ENCODE assay signal across 8 cellular contexts in the genomic region with DNA sequence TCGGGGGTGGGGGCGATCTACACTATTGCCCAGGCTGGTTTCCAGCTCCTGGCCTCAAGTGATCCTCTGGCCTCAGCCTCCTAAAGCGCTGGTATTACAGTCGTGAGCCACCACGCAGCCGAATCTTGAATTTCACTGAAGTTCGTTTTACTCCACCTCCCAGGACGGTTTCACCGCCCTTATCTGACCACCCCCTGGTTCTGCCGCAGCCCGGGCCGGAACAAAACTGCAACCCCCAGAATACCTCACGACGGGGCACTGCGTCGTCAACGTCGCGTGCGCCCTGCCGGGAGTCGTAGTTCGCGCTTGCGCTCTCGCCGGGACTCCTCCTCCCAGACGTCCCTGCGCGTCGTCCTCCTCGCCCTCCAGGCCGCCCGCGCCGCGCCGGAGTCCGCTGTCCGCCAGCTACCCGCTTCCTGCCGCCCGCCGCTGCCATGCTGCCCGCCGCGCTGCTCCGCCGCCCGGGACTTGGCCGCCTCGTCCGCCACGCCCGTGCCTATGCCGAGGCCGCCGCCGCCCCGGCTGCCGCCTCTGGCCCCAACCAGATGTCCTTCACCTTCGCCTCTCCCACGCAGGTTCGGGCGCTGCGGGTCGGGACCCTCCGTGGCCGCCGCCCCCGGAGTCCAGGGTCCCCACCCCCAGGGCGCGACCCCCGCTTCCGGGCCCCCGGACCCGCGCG. TPM values are rescaled to one million over a fixed set of nuclear protein-coding genes. Genes with fewer than 3 reads are reported as not detected.
DNase-seq lines count a peak whose midpoint lies in the region; ATAC-seq and TF ChIP-seq lines count a peak whose summit lies in the region.

Gene ATP5F1D (plus strand): TSS at position 335 of the 679 bp plus-strand sequence. CDS start 100 bp downstream, at position 435.

- H3K4me3 Mint-ChIP-seq in CD4-positive, CD25-positive, alpha-beta regulatory T cell: peak within 1 kb of the TSS; percentile 89 to 96 (median 94)
- H3K4me3 Mint-ChIP-seq in IgD-negative memory B cell (peak within 1 kb of the TSS; percentile 86 to 96 (median 92)), endothelial cell (ENCODE audit: unreplicated experiment) (peak within 1 kb of the TSS; percentile 93), mesothelial cell of epicardium (peak within 1 kb of the TSS; percentile 76)

- H3K27ac Mint-ChIP-seq in CD4-positive, CD25-positive, alpha-beta regulatory T cell: peak within 1 kb of the TSS; percentile 96 to 98 (median 97)
- H3K27ac Mint-ChIP-seq in IgD-negative memory B cell: peak within 1 kb of the TSS; percentile 81 to 97 (median 95)
- peak within 1 kb of the TSS; percentile 42 for H3K27ac Mint-ChIP-seq in endothelial cell (ENCODE audit: unreplicated experiment)
- H3K27ac Mint-ChIP-seq in mesothelial cell of epicardium: peak within 1 kb of the TSS; percentile 92

- peak; percentile 82 to 95 (median 88) for DNase-seq in CD4-positive, CD25-positive, alpha-beta regulatory T cell
- DNase-seq in OCI-M1 (lab: John Stamatoyannopoulos, UW) (peak; percentile 95), endothelial cell (ENCODE audit: low spot score) (peak; percentile 84), mesothelial cell of epicardium (ENCODE audit: low spot score in 2 of 2, unreplicated experiment in 2 of 2) (peak; percentile 84 to 85)
- DNase-seq in activated CD8-positive, alpha-beta memory T cell treated with anti-CD3 and anti-CD28 coated beads, Interleukin-2, amount 50 U/mL, for 48 hours: peak; percentile 94
- DNase-seq in stimulated activated CD8-positive, alpha-beta memory T cell treated with anti-CD3 and anti-CD28 coated beads, Interleukin-15, amount 100 ng/mL, for 4 hours (ENCODE audit: low read depth in 2 of 2): peak; percentile 77 to 90

- peaks cover 21% of the 10 kb centered on the region for H3K27me3 Mint-ChIP-seq in CD4-positive, CD25-positive, alpha-beta regulatory T cell
- H3K27me3 Mint-ChIP-seq in IgD-negative memory B cell (peaks cover 8% of the 10 kb centered on the region), endothelial cell (ENCODE audit: unreplicated experiment) (peaks cover 20% of the 10 kb centered on the region), mesothelial cell of epicardium (ENCODE audit: low read depth) (no peaks in the 10 kb centered on the region)

- H3K9me3 ChIP-seq in CD4-positive, CD25-positive, alpha-beta regulatory T cell (ENCODE audit: control insufficient read depth in 2 of 2, low read length in 2 of 2): no peaks in the 10 kb centered on the region

- TF ChIP-seq CTCF in endothelial cell (IDR thresholded peaks at IDR 0.05; ENCODE audit: unreplicated experiment) (no peak), mesothelial cell of epicardium (IDR thresholded peaks at IDR 0.05; ENCODE audit: unreplicated experiment) (no peak)

- peak; percentile 68 to 70 for ATAC-seq in CD4-positive, CD25-positive, alpha-beta regulatory T cell (ENCODE audit: low read depth in 2 of 2)
- peak; percentile 44 for ATAC-seq in GM21360 (IDR thresholded peaks at IDR 0.05; ENCODE audit: unreplicated experiment)

- H3K36me3 ChIP-seq in CD4-positive, CD25-positive, alpha-beta regulatory T cell (ENCODE audit: control insufficient read depth, insufficient read depth, low read length): no peaks in the 10 kb centered on the region

- H3K4me3 ChIP-seq in CD4-positive, CD25-positive, alpha-beta regulatory T cell (ENCODE audit: low read depth, low read length): peak within 1 kb of the TSS; percentile 41

- peak within 1 kb of the TSS; percentile 74 for H3K27ac ChIP-seq in CD4-positive, CD25-positive, alpha-beta regulatory T cell (ENCODE audit: insufficient read depth, low read length, poor library complexity, severe bottlenecking)

- H3K27me3 ChIP-seq in CD4-positive, CD25-positive, alpha-beta regulatory T cell (ENCODE audit: control insufficient read depth, insufficient read depth, low read length): no peaks in the 10 kb centered on the region

- H3K4me1 Mint-ChIP-seq in CD4-positive, CD25-positive, alpha-beta regulatory T cell: peaks cover 0 to 46% (median 20%) of the 10 kb centered on the region in 4 donors
- H3K4me1 Mint-ChIP-seq in IgD-negative memory B cell: peaks cover 10 to 24% (median 17%) of the 10 kb centered on the region in 3 donors
- H3K4me1 Mint-ChIP-seq in endothelial cell (ENCODE audit: unreplicated experiment): peaks cover 7% of the 10 kb centered on the region
- H3K4me1 Mint-ChIP-seq in mesothelial cell of epicardium: peaks cover 24% of the 10 kb centered on the region

- H3K4me1 ChIP-seq in CD4-positive, CD25-positive, alpha-beta regulatory T cell (ENCODE audit: control insufficient read depth, insufficient read depth, low read length, poor library complexity, severe bottlenecking): peaks cover 62% of the 10 kb centered on the region

- no peaks in the 10 kb centered on the region for H3K36me3 Mint-ChIP-seq in CD4-positive, CD25-positive, alpha-beta regulatory T cell
- H3K36me3 Mint-ChIP-seq in IgD-negative memory B cell: peaks cover 2% of the 10 kb centered on the region
- no peaks in the 10 kb centered on the region for H3K36me3 Mint-ChIP-seq in endothelial cell (ENCODE audit: low read depth, unreplicated experiment)
- no peaks in the 10 kb centered on the region for H3K36me3 Mint-ChIP-seq in mesothelial cell of epicardium

- peaks cover 0 to 3% (median 0%) of the 10 kb centered on the region in 7 donors for H3K9me3 Mint-ChIP-seq in CD4-positive, CD25-positive, alpha-beta regulatory T cell
- H3K9me3 Mint-ChIP-seq in IgD-negative memory B cell: peaks cover 0 to 2% (median 0%) of the 10 kb centered on the region in 3 donors
- H3K9me3 Mint-ChIP-seq in endothelial cell (ENCODE audit: unreplicated experiment): no peaks in the 10 kb centered on the region
- H3K9me3 Mint-ChIP-seq in mesothelial cell of epicardium: no peaks in the 10 kb centered on the region

RNA-seq across cellular contexts. Expression of gene ATP5F1D, which starts in this region (rescaled TPM):
- total RNA-seq in CD4-positive, CD25-positive, alpha-beta regulatory T cell: 124 TPM
- polyA plus RNA-seq in CD4-positive, CD25-positive, alpha-beta regulatory T cell: 100 to 1,000 TPM; 208 to 236 (median 223) TPM
- 339 TPM for polyA plus RNA-seq in IgD-negative memory B cell
- total RNA-seq in endothelial cell (ENCODE audit: unreplicated experiment): 175 TPM
- 105 to 115 TPM (median 108 TPM) in 3 replicates for total RNA-seq in mesothelial cell of epicardium

Comparison
In these comparisons a context has a peak if more than half of its experiments do, and no peak if none do; other contexts are left out.
1. Peak in every context shown above with its lines: DNase-seq, ATAC-seq, H3K4me3 ChIP-seq and H3K27ac ChIP-seq.
2. H3K27ac Mint-ChIP-seq: peak in every context shown above with its lines; median percentile 97 in CD4-positive, CD25-positive, alpha-beta regulatory T cell; 95 in IgD-negative memory B cell; 92 in mesothelial cell of epicardium; 42 in endothelial cell.